In the genomic region with DNA sequence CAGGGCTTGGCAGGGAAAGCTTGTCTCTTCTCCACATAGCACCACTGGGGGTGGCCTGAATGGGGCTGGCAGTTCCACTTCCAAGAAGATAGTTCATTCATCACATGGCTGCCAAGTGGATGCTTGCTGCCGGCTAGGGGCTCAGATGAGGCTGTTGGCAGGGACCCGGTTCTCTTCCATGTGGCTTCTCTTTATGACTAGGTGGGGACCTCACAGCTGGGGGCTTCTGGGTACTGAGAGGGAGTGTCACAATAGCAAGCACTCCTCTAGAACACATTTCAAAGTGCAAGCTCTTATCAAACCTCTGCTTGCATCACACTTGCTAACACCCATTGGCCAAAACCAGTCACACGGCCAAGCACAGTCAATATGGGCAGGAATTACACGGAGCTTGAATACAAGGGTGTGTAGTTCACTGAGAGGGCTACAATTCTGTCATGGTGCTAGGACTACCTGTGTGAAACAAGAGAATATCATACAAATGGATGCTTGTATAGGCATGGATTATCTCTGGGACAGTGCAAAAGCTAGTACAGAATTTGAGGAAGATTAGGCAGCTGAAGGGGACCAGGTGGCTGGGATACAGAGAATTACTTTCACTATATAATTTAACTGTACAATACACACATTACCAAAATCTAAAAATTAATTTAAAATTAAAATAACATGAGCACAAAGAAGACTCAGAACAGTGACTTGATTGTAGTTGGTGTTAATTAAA, we compare ENCODE assay signal across 15 cellular contexts. TPM values are rescaled to one million over a fixed set of nuclear protein-coding genes. Genes with fewer than 3 reads are reported as not detected.
DNase-seq lines count a peak whose midpoint lies in the region; ATAC-seq and TF ChIP-seq lines count a peak whose summit lies in the region.
"Had no signal": no experiment of that assay in that cellular context is flagged by ENCODE, and none has a peak within 500 bp of the region (broad histone marks: within the 10 kb centered on the region; RNA-seq: fewer than 3 reads in every experiment).

No MANE protein-coding gene starts in this region.

- no peak for ATAC-seq in esophagus mucosa
- ATAC-seq: gastroesophageal sphincter, Panc1 had no signal

- no peaks in the 10 kb centered on the region for H3K36me3 ChIP-seq in mucosa of stomach (ENCODE audit: control insufficient read depth, insufficient read depth, low read length)
- H3K36me3 ChIP-seq: neutrophil had no signal

- H3K9ac ChIP-seq in mucosa of stomach (ENCODE audit: low read length): peak overlapping the region; percentile 46

- no peaks in the 10 kb centered on the region for H3K27me3 ChIP-seq in mucosa of stomach (ENCODE audit: control insufficient read depth, insufficient read depth, low read length)
- H3K27me3 ChIP-seq: gastroesophageal sphincter, neutrophil, sigmoid colon had no signal

- H3K4me1 ChIP-seq in mucosa of stomach (ENCODE audit: control insufficient read depth, insufficient read depth, low read length): peaks cover 27% of the 10 kb centered on the region
- H3K4me1 ChIP-seq: gastroesophageal sphincter, sigmoid colon had no signal

- DNase-seq in LoVo (ENCODE audit: low spot score): peak; percentile 14
- peak; percentile 17 for DNase-seq in choroid plexus epithelial cell (ENCODE audit: low read depth)
- no peak for DNase-seq in effector CD4-positive, alpha-beta T cell
- no peak for DNase-seq in DMS53 (lab: John Stamatoyannopoulos, UW)
- DNase-seq: DMS 273 treated with DMSO at 0.1 percent for 48 hours; HCEC 1CT; NCI-H1048; NCI-H82; sigmoid colon; stimulated activated CD4-positive, alpha-beta T cell treated with anti-CD3 and anti-CD28 coated beads, Interleukin-2, amount 100 ng/mL, for 48 hours had no signal

- no peaks in the 10 kb centered on the region for H3K9me3 ChIP-seq in mucosa of stomach (ENCODE audit: control insufficient read depth, low read length)
- H3K9me3 ChIP-seq: gastroesophageal sphincter, neutrophil, sigmoid colon had no signal

- H3K4me3 ChIP-seq in choroid plexus epithelial cell (ENCODE audit: low read depth, low read length) (no peak overlapping the region), mucosa of stomach (ENCODE audit: low read length) (no peak overlapping the region)
- H3K4me3 ChIP-seq: gastroesophageal sphincter, sigmoid colon had no signal

- no peak for TF ChIP-seq CTCF in choroid plexus epithelial cell (conservative IDR thresholded peaks at IDR 0.05; ENCODE audit: low read depth, low read length)

RNA-seq across cellular contexts. Expression of a gene that starts 32.3 kb away (rescaled TPM):
- 0.92 TPM for total RNA-seq in esophagus mucosa

RNA-seq across cellular contexts. Expression of a gene that starts 33.2 kb away (rescaled TPM):
- 16.7 TPM for total RNA-seq in esophagus mucosa

RNA-seq across cellular contexts. Expression of a gene that starts 45.5 kb away (rescaled TPM):
- total RNA-seq in esophagus mucosa: 4.4 TPM

Comparison
In these comparisons a context has a peak if more than half of its experiments do, and no peak if none do; other contexts are left out.
1. DNase-seq: peak in LoVo (single experiment) and choroid plexus epithelial cell (single experiment); none in effector CD4-positive, alpha-beta T cell (single experiment) and DMS53 (single experiment).